ENCODE assay signal across 1 cellular context in the genomic region with DNA sequence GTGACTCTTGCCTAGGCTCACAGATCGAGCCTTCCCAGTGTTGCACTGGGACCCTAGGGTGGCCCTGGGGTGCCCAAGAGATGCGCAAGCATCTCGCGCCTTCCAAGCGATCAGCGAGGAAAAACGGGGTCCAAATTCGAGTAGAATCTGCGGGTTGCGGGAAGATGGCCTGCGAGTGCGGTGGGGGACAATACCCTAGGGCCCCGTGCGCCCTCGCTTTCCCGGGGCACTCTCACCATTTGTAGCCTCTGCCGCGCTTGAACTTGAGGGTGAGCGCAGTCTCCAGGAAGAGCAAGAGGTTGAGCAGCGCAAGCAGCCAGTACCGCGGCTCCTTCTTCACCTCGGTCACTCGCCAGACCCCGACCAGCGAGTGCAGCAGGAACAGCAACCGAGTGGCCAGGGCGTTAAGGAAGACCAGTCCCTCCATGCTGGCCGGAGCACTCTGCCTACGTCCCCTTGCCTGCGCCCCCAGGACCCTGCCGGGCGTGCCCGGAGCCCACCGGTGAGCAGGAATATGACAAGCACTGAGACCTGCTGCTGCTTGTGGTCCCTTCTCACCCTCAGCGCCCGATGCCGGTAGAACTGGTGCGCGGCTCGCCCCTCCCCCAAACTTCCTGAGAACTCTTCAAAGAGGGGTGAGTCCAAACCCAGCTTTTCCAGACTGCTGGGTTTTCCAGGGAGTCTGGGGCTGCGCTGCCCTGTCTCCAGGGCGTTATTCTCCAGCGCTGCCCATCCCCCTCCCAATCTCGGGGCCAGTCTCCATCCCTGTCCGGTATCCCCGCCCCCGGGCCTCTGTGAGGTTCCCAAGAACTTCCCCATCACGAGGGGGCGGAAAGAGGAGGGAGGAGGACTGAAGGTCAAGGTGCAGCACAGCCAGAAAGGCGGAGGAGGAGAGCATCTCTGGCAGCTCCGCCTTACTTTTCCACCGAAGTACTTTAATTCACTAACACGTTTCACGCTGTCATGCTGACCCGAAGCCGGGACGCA.
TF ChIP-seq lines count a peak whose summit lies in the region.

A gene (minus strand): TSS at position 727 of the 987 bp plus-strand sequence. CDS start 300 bp downstream, at position 427.

TF ChIP-seq in K562, 482 proteins besides CTCF, POLR2A, EP300 and RAD21:
- TF ChIP-seq, protein P1, sequence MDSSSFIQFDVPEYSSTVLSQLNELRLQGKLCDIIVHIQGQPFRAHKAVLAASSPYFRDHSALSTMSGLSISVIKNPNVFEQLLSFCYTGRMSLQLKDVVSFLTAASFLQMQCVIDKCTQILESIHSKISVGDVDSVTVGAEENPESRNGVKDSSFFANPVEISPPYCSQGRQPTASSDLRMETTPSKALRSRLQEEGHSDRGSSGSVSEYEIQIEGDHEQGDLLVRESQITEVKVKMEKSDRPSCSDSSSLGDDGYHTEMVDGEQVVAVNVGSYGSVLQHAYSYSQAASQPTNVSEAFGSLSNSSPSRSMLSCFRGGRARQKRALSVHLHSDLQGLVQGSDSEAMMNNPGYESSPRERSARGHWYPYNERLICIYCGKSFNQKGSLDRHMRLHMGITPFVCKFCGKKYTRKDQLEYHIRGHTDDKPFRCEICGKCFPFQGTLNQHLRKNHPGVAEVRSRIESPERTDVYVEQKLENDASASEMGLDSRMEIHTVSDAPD (CRISPR knock-in tag; IDR thresholded peaks at IDR 0.05), result no peak
- peak; percentile 49 for TF ChIP-seq EGR1 (conservative IDR thresholded peaks at IDR 0.05)
- no peak for TF ChIP-seq RBM14 (IDR thresholded peaks at IDR 0.05; ENCODE audit: borderline replicate concordance, insufficient read depth, low read depth, low read length)
- no peak for TF ChIP-seq TBL1XR1 (IDR thresholded peaks at IDR 0.05; ENCODE audit: low read length in 2 of 2)
- TF ChIP-seq CTBP1 (IDR thresholded peaks at IDR 0.05; ENCODE audit: borderline replicate concordance), result peak; percentile 46; the same call in 1 of the 2 replicates
- TF ChIP-seq HMG20A (CRISPR knock-in tag; conservative IDR thresholded peaks at IDR 0.05), result no peak
- TF ChIP-seq PML (IDR thresholded peaks at IDR 0.05; ENCODE audit: low read length), result no peak
- TF ChIP-seq, protein P2, sequence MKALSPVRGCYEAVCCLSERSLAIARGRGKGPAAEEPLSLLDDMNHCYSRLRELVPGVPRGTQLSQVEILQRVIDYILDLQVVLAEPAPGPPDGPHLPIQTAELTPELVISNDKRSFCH (CRISPR knock-in tag; IDR thresholded peaks at IDR 0.05), result no peak
- TF ChIP-seq, protein P2 (tag; IDR thresholded peaks at IDR 0.05), result no peak
- TF ChIP-seq ZNF217 (CRISPR knock-in tag; IDR thresholded peaks at IDR 0.05), result no peak
- TF ChIP-seq, protein P3, sequence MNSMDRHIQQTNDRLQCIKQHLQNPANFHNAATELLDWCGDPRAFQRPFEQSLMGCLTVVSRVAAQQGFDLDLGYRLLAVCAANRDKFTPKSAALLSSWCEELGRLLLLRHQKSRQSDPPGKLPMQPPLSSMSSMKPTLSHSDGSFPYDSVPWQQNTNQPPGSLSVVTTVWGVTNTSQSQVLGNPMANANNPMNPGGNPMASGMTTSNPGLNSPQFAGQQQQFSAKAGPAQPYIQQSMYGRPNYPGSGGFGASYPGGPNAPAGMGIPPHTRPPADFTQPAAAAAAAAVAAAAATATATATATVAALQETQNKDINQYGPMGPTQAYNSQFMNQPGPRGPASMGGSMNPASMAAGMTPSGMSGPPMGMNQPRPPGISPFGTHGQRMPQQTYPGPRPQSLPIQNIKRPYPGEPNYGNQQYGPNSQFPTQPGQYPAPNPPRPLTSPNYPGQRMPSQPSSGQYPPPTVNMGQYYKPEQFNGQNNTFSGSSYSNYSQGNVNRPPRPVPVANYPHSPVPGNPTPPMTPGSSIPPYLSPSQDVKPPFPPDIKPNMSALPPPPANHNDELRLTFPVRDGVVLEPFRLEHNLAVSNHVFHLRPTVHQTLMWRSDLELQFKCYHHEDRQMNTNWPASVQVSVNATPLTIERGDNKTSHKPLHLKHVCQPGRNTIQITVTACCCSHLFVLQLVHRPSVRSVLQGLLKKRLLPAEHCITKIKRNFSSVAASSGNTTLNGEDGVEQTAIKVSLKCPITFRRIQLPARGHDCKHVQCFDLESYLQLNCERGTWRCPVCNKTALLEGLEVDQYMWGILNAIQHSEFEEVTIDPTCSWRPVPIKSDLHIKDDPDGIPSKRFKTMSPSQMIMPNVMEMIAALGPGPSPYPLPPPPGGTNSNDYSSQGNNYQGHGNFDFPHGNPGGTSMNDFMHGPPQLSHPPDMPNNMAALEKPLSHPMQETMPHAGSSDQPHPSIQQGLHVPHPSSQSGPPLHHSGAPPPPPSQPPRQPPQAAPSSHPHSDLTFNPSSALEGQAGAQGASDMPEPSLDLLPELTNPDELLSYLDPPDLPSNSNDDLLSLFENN (IDR thresholded peaks at IDR 0.05; ENCODE audit: low read depth in 2 of 2, low read length in 2 of 2), result no peak
- 0 out of 2 replicates have a peak, but pooled peaks have one; percentile 15 for TF ChIP-seq ESRRA (IDR thresholded peaks at IDR 0.05; ENCODE audit: borderline replicate concordance, low read depth)
- TF ChIP-seq PYGO2 (tag; IDR thresholded peaks at IDR 0.05), result no peak
- TF ChIP-seq ASH1L (IDR thresholded peaks at IDR 0.05; ENCODE audit: borderline replicate concordance, low read depth, partially characterized antibody), result no peak
- TF ChIP-seq, protein P4, sequence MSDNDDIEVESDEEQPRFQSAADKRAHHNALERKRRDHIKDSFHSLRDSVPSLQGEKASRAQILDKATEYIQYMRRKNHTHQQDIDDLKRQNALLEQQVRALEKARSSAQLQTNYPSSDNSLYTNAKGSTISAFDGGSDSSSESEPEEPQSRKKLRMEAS (CRISPR knock-in tag; IDR thresholded peaks at IDR 0.05), result no peak
- TF ChIP-seq, protein P5, sequence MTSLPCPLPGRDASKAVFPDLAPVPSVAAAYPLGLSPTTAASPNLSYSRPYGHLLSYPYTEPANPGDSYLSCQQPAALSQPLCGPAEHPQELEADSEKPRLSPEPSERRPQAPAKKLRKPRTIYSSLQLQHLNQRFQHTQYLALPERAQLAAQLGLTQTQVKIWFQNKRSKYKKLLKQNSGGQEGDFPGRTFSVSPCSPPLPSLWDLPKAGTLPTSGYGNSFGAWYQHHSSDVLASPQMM (CRISPR knock-in tag; IDR thresholded peaks at IDR 0.05), result no peak
- TF ChIP-seq CBX8 (IDR thresholded peaks at IDR 0.05; ENCODE audit: borderline replicate concordance, extremely low read depth, low read depth, low read length, poor library complexity, severe bottlenecking), result no peak
